34 cellular contexts compared by ENCODE assay signal in genomic region chr5:81075041-81075440, GRCh38.
"Had no signal": no experiment of that assay in that cellular context is flagged by ENCODE, and none has a peak within 500 bp of the region (broad histone marks: within the 10 kb centered on the region; RNA-seq: fewer than 3 reads in every experiment).

No MANE protein-coding gene starts in this region.

- H3K27ac ChIP-seq: KMS-11 had no signal

- H3K4me2 ChIP-seq: KMS-11 had no signal

- H3K36me3 ChIP-seq: MG63 had no signal

- DNase-seq: Kasumi-1, MG63, MM.1S, MV-4-11, NCI-H1048, NCI-H1092, NCI-H1092 treated with DMSO at 0.1 percent for 48 hours, NCI-H1105, NCI-H1105 treated with DMSO at 0.1 percent for 48 hours, NCI-H1417, NCI-H1417 treated with DMSO at 0.1 percent for 48 hours, NCI-H1436, NCI-H1436 treated with DMSO at 0.1 percent for 48 hours, NCI-H146, NCI-H1694, NCI-H1694 treated with DMSO at 0.1 percent for 48 hours, NCI-H187, NCI-H187 treated with DMSO at 0.1 percent for 48 hours, NCI-H1930, NCI-H2029, NCI-H2029 treated with DMSO at 0.1 percent for 48 hours, NCI-H2081, NCI-H2081 treated with DMSO at 0.1 percent for 48 hours, NCI-H2107, NCI-H2171, NCI-H2171 treated with DMSO at 0.1 percent for 48 hours, NCI-H2227 treated with DMSO at 0.1 percent for 48 hours, NCI-H226, NCI-H345, NCI-H446, NCI-H446 treated with DMSO at 0.1 percent for 48 hours, NCI-H510A, NCI-H510A treated with DMSO at 0.1 percent for 48 hours had no signal

- H3K9me3 ChIP-seq: MG63 had no signal

- H3K4me3 ChIP-seq: MG63 had no signal

- H3K9ac ChIP-seq: KMS-11 had no signal

- H3K27me3 ChIP-seq: MG63 had no signal
